18 cellular contexts compared by ENCODE assay signal in the genomic region with DNA sequence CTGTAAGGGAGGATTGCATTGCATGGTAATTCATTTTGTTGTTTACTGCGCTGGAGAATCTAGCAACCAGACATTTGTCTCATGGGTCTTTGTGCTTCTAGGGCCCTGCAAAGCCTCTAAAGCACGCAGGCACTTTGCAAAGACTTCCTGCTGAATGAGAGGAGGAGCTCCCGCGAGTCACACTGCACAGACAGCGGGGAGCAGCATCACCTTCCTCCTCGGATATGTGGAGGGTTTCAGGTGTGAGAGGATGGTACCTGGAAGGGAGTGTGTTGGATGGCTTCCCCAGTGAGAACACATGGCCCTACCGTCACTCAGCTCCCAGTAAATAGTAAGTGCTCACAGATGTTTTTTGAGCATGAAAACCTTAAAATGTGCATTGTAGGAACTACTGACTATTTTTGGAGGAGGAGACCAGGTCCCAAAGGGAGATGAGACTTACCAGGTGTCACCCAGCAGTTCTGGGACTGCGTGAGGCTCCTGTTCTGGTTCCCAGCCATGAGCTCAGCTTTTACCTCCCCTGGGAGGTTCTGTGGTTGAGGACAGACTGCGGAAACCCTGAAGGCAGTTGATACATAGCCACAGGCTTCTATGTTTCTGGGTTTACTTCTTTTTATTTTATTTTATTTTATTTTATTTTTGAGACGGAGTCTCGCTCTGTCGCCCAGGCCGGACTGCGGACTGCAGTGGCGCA.
DNase-seq lines count a peak whose midpoint lies in the region; ATAC-seq lines count a peak whose summit lies in the region.
"Had no signal": no experiment of that assay in that cellular context is flagged by ENCODE, and none has a peak within 500 bp of the region (broad histone marks: within the 10 kb centered on the region; RNA-seq: fewer than 3 reads in every experiment).

No MANE protein-coding gene starts in this region.

- H3K27me3 ChIP-seq in MG63, result no peaks in the 10 kb centered on the region
- H3K27me3 ChIP-seq: adrenal gland had no signal

- H3K9me3 ChIP-seq in MG63, result peaks cover 18% of the 10 kb centered on the region

- DNase-seq in NCI-H748 (lab: John Stamatoyannopoulos, UW; ENCODE audit: unreplicated experiment) (peak; percentile 44), NCI-H748 treated with DMSO at 0.1 percent for 48 hours (lab: John Stamatoyannopoulos, UW) (no peak), hepatic stellate cell (ENCODE audit: low spot score) (no peak), MG63 (no peak)
- no peak for DNase-seq in stimulated activated CD4-positive, alpha-beta T cell treated with anti-CD3 and anti-CD28 coated beads, Interleukin-12 subunit alpha, Interleukin-12 subunit beta, amount 100 ng/mL, for 4 hours
- DNase-seq: activated CD4-positive, alpha-beta T cell treated with anti-CD3 and anti-CD28 coated beads for 4 hours; activated T-cell treated with anti-CD3 and anti-CD28 coated beads, Interleukin-2, amount 50 U/mL, for 48 hours; adrenal gland; CD8-positive, alpha-beta memory T cell; cerebellar nuclear complex; Karpas-422; mucosa of descending colon; NCI-H146; T-helper 17 cell had no signal

- no peak overlapping the region for H3K4me3 ChIP-seq in MG63
- H3K4me3 ChIP-seq: adrenal gland, HAP-1, mucosa of descending colon had no signal

- H3K36me3 ChIP-seq in MG63, result no peaks in the 10 kb centered on the region
- H3K36me3 ChIP-seq: adrenal gland, HAP-1 had no signal

- peak; percentile 78 for ATAC-seq in HG02571 (IDR thresholded peaks at IDR 0.05; ENCODE audit: unreplicated experiment)
- peak; percentile 84 for ATAC-seq in HG03196 (IDR thresholded peaks at IDR 0.05; ENCODE audit: unreplicated experiment)
- ATAC-seq in HG03039 (IDR thresholded peaks at IDR 0.05; ENCODE audit: unreplicated experiment), result no peak
- ATAC-seq: mucosa of descending colon, T-helper 17 cell had no signal
